Comparison of ENCODE assay signal across 1 cellular context in genomic region chr16:81455720-81456494, GRCh38.
TF ChIP-seq lines count a peak whose summit lies in the region.

No MANE protein-coding gene starts in this region.

TF ChIP-seq in K562, 482 proteins besides CTCF, POLR2A, EP300 and RAD21 (continued from another document):
- TF ChIP-seq, protein P1, sequence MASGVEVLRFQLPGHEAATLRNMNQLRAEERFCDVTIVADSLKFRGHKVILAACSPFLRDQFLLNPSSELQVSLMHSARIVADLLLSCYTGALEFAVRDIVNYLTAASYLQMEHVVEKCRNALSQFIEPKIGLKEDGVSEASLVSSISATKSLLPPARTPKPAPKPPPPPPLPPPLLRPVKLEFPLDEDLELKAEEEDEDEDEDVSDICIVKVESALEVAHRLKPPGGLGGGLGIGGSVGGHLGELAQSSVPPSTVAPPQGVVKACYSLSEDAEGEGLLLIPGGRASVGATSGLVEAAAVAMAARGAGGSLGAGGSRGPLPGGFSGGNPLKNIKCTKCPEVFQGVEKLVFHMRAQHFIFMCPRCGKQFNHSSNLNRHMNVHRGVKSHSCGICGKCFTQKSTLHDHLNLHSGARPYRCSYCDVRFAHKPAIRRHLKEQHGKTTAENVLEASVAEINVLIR (CRISPR knock-in tag; IDR thresholded peaks at IDR 0.05) = no peak
- TF ChIP-seq, protein P2, sequence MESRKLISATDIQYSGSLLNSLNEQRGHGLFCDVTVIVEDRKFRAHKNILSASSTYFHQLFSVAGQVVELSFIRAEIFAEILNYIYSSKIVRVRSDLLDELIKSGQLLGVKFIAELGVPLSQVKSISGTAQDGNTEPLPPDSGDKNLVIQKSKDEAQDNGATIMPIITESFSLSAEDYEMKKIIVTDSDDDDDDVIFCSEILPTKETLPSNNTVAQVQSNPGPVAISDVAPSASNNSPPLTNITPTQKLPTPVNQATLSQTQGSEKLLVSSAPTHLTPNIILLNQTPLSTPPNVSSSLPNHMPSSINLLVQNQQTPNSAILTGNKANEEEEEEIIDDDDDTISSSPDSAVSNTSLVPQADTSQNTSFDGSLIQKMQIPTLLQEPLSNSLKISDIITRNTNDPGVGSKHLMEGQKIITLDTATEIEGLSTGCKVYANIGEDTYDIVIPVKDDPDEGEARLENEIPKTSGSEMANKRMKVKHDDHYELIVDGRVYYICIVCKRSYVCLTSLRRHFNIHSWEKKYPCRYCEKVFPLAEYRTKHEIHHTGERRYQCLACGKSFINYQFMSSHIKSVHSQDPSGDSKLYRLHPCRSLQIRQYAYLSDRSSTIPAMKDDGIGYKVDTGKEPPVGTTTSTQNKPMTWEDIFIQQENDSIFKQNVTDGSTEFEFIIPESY (CRISPR knock-in tag; IDR thresholded peaks at IDR 0.05) = peak; percentile 65; the same call in 1 of the 2 replicates
- TF ChIP-seq ILK (tag; IDR thresholded peaks at IDR 0.05; ENCODE audit: borderline replicate concordance, low read depth) (no peak), MCM2 (IDR thresholded peaks at IDR 0.05; ENCODE audit: low read depth) (no peak), ZNF140 (CRISPR knock-in tag; IDR thresholded peaks at IDR 0.05) (no peak), ZNF384 (IDR thresholded peaks at IDR 0.05; ENCODE audit: low read depth, low read length) (no peak), KLF6 (CRISPR knock-in tag; IDR thresholded peaks at IDR 0.05; ENCODE audit: borderline replicate concordance) (no peak), ESRRA (IDR thresholded peaks at IDR 0.05; ENCODE audit: borderline replicate concordance, low read depth) (no peak), ZZZ3 (IDR thresholded peaks at IDR 0.05) (no peak), RBFOX2 (IDR thresholded peaks at IDR 0.05; ENCODE audit: low read depth, low read length) (0 out of 2 replicates have a peak, but pooled peaks have one; percentile 41), HOXB6 (CRISPR knock-in tag; IDR thresholded peaks at IDR 0.05; ENCODE audit: borderline replicate concordance) (no peak), DNMT1 (IDR thresholded peaks at IDR 0.05) (no peak), ZNF277 (CRISPR knock-in tag; IDR thresholded peaks at IDR 0.05; ENCODE audit: borderline replicate concordance) (no peak)
- TF ChIP-seq, protein P3, sequence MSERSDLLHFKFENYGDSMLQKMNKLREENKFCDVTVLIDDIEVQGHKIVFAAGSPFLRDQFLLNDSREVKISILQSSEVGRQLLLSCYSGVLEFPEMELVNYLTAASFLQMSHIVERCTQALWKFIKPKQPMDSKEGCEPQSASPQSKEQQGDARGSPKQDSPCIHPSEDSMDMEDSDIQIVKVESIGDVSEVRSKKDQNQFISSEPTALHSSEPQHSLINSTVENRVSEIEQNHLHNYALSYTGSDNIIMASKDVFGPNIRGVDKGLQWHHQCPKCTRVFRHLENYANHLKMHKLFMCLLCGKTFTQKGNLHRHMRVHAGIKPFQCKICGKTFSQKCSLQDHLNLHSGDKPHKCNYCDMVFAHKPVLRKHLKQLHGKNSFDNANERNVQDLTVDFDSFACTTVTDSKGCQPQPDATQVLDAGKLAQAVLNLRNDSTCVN (CRISPR knock-in tag; IDR thresholded peaks at IDR 0.05) = no peak
- TF ChIP-seq, protein P4, sequence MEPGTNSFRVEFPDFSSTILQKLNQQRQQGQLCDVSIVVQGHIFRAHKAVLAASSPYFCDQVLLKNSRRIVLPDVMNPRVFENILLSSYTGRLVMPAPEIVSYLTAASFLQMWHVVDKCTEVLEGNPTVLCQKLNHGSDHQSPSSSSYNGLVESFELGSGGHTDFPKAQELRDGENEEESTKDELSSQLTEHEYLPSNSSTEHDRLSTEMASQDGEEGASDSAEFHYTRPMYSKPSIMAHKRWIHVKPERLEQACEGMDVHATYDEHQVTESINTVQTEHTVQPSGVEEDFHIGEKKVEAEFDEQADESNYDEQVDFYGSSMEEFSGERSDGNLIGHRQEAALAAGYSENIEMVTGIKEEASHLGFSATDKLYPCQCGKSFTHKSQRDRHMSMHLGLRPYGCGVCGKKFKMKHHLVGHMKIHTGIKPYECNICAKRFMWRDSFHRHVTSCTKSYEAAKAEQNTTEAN (CRISPR knock-in tag; IDR thresholded peaks at IDR 0.05) = no peak
